ENCODE assay signal across 19 cellular contexts in genomic region chr1:63843010-63843409, GRCh38.
DNase-seq lines count a peak whose midpoint lies in the region; ATAC-seq lines count a peak whose summit lies in the region.
"Had no signal": no experiment of that assay in that cellular context is flagged by ENCODE, and none has a peak within 500 bp of the region (broad histone marks: within the 10 kb centered on the region; RNA-seq: fewer than 3 reads in every experiment).

No MANE protein-coding gene starts in this region.

- no peak overlapping the region for H4K91ac ChIP-seq in trophoblast cell (ENCODE audit: low read depth, low read length)

- H3K4me1 ChIP-seq in BLaER1, result peaks cover 44% of the 10 kb centered on the region
- H3K4me1 ChIP-seq in HUES48 (ENCODE audit: control insufficient read depth, insufficient read depth, low read length), result peaks cover 84% of the 10 kb centered on the region
- peaks cover 3 to 8% of the 10 kb centered on the region in 2 experiments for H3K4me1 ChIP-seq in trophoblast cell (ENCODE audit: control insufficient read depth in 1 of 2, insufficient read depth in 2 of 2, low read length in 2 of 2)

- no peaks in the 10 kb centered on the region for H3K36me3 ChIP-seq in BLaER1
- H3K36me3 ChIP-seq in HUES48 (ENCODE audit: control insufficient read depth, insufficient read depth, low read length), result no peaks in the 10 kb centered on the region
- peaks cover 2 to 6% of the 10 kb centered on the region in 2 experiments for H3K36me3 ChIP-seq in trophoblast cell (ENCODE audit: control insufficient read depth in 1 of 2, insufficient read depth in 2 of 2, low read length in 2 of 2)

- ATAC-seq in GM19455 (IDR thresholded peaks at IDR 0.05; ENCODE audit: unreplicated experiment), result no peak
- ATAC-seq: CD8-positive, alpha-beta T cell; GM12878; Right ventricle myocardium inferior had no signal

- no peak overlapping the region for H2BK120ac ChIP-seq in trophoblast cell (ENCODE audit: insufficient read depth, low read length, poor library complexity)

- no peak overlapping the region for H2BK12ac ChIP-seq in trophoblast cell (ENCODE audit: low read length)

- no peak overlapping the region for H3K4ac ChIP-seq in trophoblast cell (ENCODE audit: low read depth, low read length)

- H3K27me3 ChIP-seq in BLaER1, result no peaks in the 10 kb centered on the region
- H3K27me3 ChIP-seq in HUES48 (ENCODE audit: control insufficient read depth, insufficient read depth, low read length), result no peaks in the 10 kb centered on the region
- H3K27me3 ChIP-seq in trophoblast cell (ENCODE audit: insufficient read depth, low read length), result no peaks in the 10 kb centered on the region

- no peak overlapping the region for H4K8ac ChIP-seq in trophoblast cell (ENCODE audit: low read depth, low read length)

- no peak overlapping the region for H3K23ac ChIP-seq in trophoblast cell (ENCODE audit: low read length)

- peak overlapping the region; percentile 68 for H3K4me2 ChIP-seq in BLaER1
- H3K4me2 ChIP-seq in trophoblast cell (ENCODE audit: low read length), result no peak overlapping the region

- H2AFZ ChIP-seq in trophoblast cell (ENCODE audit: insufficient read depth, low read length, poor library complexity), result no peak overlapping the region

- H3K4me3 ChIP-seq in BLaER1 (no peak overlapping the region), HUES48 (ENCODE audit: low read depth, low read length) (no peak overlapping the region), trophoblast cell (ENCODE audit: low read depth, low read length) (no peak overlapping the region)
- H3K4me3 ChIP-seq: GM12878 had no signal

- no peak overlapping the region for H2BK5ac ChIP-seq in trophoblast cell (ENCODE audit: low read depth, low read length, poor library complexity)

- no peaks in the 10 kb centered on the region for H3K79me2 ChIP-seq in trophoblast cell (ENCODE audit: control insufficient read depth, insufficient read depth, low read length, poor library complexity)

- H3K9me3 ChIP-seq in BLaER1, result no peaks in the 10 kb centered on the region
- no peaks in the 10 kb centered on the region for H3K9me3 ChIP-seq in HUES48 (ENCODE audit: control insufficient read depth, insufficient read depth, low read length)
- H3K9me3 ChIP-seq in trophoblast cell (ENCODE audit: insufficient read depth, low read depth, low read length), result no peaks in the 10 kb centered on the region

- no CpG with 5 or more reads among the region's 7 CpGs for WGBS in trophoblast cell (ENCODE audit: extremely low coverage, insufficient coverage, insufficient read length)

- H3K14ac ChIP-seq in trophoblast cell (ENCODE audit: low read length), result no peak overlapping the region

- H3K9ac ChIP-seq in BLaER1 (no peak overlapping the region), HUES48 (ENCODE audit: low read depth, low read length) (no peak overlapping the region), trophoblast cell (ENCODE audit: low read length) (no peak overlapping the region)

- H4K20me1 ChIP-seq in BLaER1, result no peaks in the 10 kb centered on the region

- no peak overlapping the region for H4K12ac ChIP-seq in trophoblast cell (ENCODE audit: low read depth, low read length)

- H3K79me1 ChIP-seq in trophoblast cell (ENCODE audit: low read length), result no peaks in the 10 kb centered on the region

- H3K18ac ChIP-seq in trophoblast cell (ENCODE audit: low read length), result peak overlapping the region; percentile 30

- no peak overlapping the region for H2AK5ac ChIP-seq in trophoblast cell (ENCODE audit: low read length)

- H3K27ac ChIP-seq in BLaER1 (peak overlapping the region; percentile 62), HUES48 (ENCODE audit: low read depth, low read length) (peak overlapping the region; percentile 36), trophoblast cell (ENCODE audit: low read depth, low read length) (no peak overlapping the region)

- DNase-seq in glomerular visceral epithelial cell (ENCODE audit: extremely low spot score) (peak; percentile 34), trophoblast cell (no peak), OCI-M1 (lab: John Stamatoyannopoulos, UW) (no peak), T1000 (lab: John Stamatoyannopoulos, UW) (no peak)
- DNase-seq: C1 segment of cervical spinal cord; CD8-positive, alpha-beta T cell; DND-41; H7; NCI-H1105; NCI-H146; NCI-H2029; NCI-H2227 treated with DMSO at 0.1 percent for 48 hours; NCI-H510A treated with DMSO at 0.1 percent for 48 hours; NCI-H774 had no signal
